Comparison of ENCODE assay signal across 16 cellular contexts in the genomic region with DNA sequence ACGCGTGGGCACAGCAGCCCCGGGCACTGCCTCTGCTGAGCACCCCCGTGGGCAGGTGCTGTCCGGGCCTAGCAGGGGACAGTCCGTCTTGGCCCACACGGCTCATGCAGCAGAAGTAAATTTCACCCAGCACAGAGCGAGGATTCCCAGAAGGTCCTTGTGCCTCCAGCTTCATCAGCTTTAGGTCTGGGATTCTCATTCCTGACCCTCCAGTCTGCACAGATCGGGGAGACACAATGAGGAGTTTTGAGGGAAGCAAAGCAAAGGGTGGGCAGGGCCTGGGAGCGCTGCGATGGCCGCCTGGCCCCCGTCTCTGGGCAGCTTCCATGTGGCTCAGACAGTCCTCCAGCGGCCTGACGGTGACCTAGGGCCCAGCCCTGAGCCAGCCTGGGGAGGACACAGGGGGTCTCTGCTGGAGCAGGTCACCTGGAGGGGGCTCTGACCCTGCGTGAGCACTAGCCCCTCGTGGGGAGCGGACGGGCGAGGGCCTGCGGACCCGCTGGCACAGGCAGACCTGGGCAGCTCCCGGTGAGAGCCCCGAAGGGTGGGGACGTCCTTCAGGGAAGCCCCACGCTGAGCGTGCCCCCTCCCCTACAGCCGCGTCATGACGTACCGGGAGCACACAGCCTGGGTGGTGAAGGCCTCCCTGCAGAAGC. TPM values are rescaled to one million over a fixed set of nuclear protein-coding genes. Genes with fewer than 3 reads are reported as not detected.
DNase-seq lines count a peak whose midpoint lies in the region; ATAC-seq and TF ChIP-seq lines count a peak whose summit lies in the region.
"Had no signal": no experiment of that assay in that cellular context is flagged by ENCODE, and none has a peak within 500 bp of the region (broad histone marks: within the 10 kb centered on the region; RNA-seq: fewer than 3 reads in every experiment).

No MANE protein-coding gene starts in this region.

- H3K4me3 ChIP-seq in right cardiac atrium (ENCODE audit: low read length) (no peak overlapping the region), ovary (no peak overlapping the region), vagina (no peak overlapping the region)
- H3K4me3 ChIP-seq: breast epithelium had no signal

- no peak for TF ChIP-seq EP300 in ovary (IDR thresholded peaks at IDR 0.05)

- peak; percentile 13 for DNase-seq in Right ventricle myocardium superior
- no peak for DNase-seq in left cardiac atrium
- peak in 1 of 3 donors; percentile 60 for DNase-seq in right cardiac atrium
- peak in 4 of 5 donors; percentile 17 to 41 (median 34) for DNase-seq in ovary
- no peak for DNase-seq in vagina (ENCODE audit: extremely low spot score in 2 of 2)
- DNase-seq: activated CD4-positive, alpha-beta T cell treated with anti-CD3 and anti-CD28 coated beads, Interleukin-2, amount 10 ng/mL, durations not matched to agents 7 days and 5 days; activated effector memory CD4-positive, alpha-beta T cell treated with anti-CD3 and anti-CD28 coated beads, Interleukin-2, amount 50 U/mL, for 16 hours; hippocampal formation; naive thymus-derived CD8-positive, alpha-beta T cell; NCI-H1436 treated with DMSO at 0.1 percent for 48 hours; SHP77 treated with DMSO at 0.1 percent for 48 hours; stimulated activated CD4-positive, alpha-beta T cell treated with anti-CD3 and anti-CD28 coated beads, Interleukin-4, amount 100 ng/mL, for 4 hours had no signal

- ATAC-seq in Right ventricle myocardium superior (ENCODE audit: poor library complexity) = no peak
- ATAC-seq in left cardiac atrium = no peak
- no peak for ATAC-seq in right cardiac atrium
- no peak for ATAC-seq in GM18502 (IDR thresholded peaks at IDR 0.05; ENCODE audit: poor library complexity, unreplicated experiment)
- no peak for ATAC-seq in GM21423 (IDR thresholded peaks at IDR 0.05; ENCODE audit: unreplicated experiment)
- no peak for ATAC-seq in HG02642 (IDR thresholded peaks at IDR 0.05; ENCODE audit: poor library complexity, unreplicated experiment)
- ATAC-seq: naive thymus-derived CD8-positive, alpha-beta T cell had no signal

- H3K27ac ChIP-seq in right cardiac atrium (ENCODE audit: low read length) = peak overlapping the region; percentile 72
- peak overlapping the region in 1 of 2 donors; percentile 70 for H3K27ac ChIP-seq in ovary
- H3K27ac ChIP-seq in vagina = peak overlapping the region; percentile 68

- H3K27me3 ChIP-seq in right cardiac atrium (ENCODE audit: control insufficient read depth, insufficient read depth) = no peaks in the 10 kb centered on the region
- no peaks in the 10 kb centered on the region for H3K27me3 ChIP-seq in ovary
- H3K27me3 ChIP-seq in vagina = no peaks in the 10 kb centered on the region
- H3K27me3 ChIP-seq: breast epithelium had no signal

- peaks cover 11% of the 10 kb centered on the region for H3K4me1 ChIP-seq in right cardiac atrium (ENCODE audit: control insufficient read depth, insufficient read depth, low read length)
- peaks cover 22% of the 10 kb centered on the region for H3K4me1 ChIP-seq in ovary (ENCODE audit: insufficient read depth)
- H3K4me1 ChIP-seq in vagina = peaks cover 19% of the 10 kb centered on the region

- no peak for TF ChIP-seq POLR2A in ovary (IDR thresholded peaks at IDR 0.05)
- TF ChIP-seq POLR2A in vagina (IDR thresholded peaks at IDR 0.05) = no peak

- WGBS in right cardiac atrium = 88% methylated on average over 31 of the region's 31 CpGs
- WGBS in ovary, 3 donors = 85 to 91% (median 91%) methylated on average over 31 of the region's 31 CpGs

- H3K36me3 ChIP-seq in ovary = no peaks in the 10 kb centered on the region
- H3K36me3 ChIP-seq in vagina = peaks cover 0 to 4% of the 10 kb centered on the region in 2 donors
- H3K36me3 ChIP-seq: breast epithelium had no signal

- H3K9me3 ChIP-seq in right cardiac atrium (ENCODE audit: control insufficient read depth, low read length) = no peaks in the 10 kb centered on the region
- no peaks in the 10 kb centered on the region for H3K9me3 ChIP-seq in ovary
- H3K9me3 ChIP-seq in vagina = no peaks in the 10 kb centered on the region
- H3K9me3 ChIP-seq: breast epithelium had no signal

- intact Hi-C loops in Right ventricle myocardium superior (cut with DNase I) (no loop called here), left cardiac atrium (cut with DNase I) (loop anchor here in 1 of 2 donors (10.0 kb wide), 1 partner anchor 86 kb away; no protein-coding TSS in a partner anchor), right cardiac atrium (cut with DNase I) (loop anchor here in 3 of 4 donors (5.0 to 10.0 kb wide), 2 partner anchors 86 to 89 kb away; no protein-coding TSS in a partner anchor), ovary (cut with DNase I) (no loop called here), vagina (cut with DNase I) (no loop called here)

- TF ChIP-seq CTCF in ovary (IDR thresholded peaks at IDR 0.05) = no peak
- TF ChIP-seq CTCF in vagina (IDR thresholded peaks at IDR 0.05) = no peak

RNA-seq across cellular contexts. Expression of gene CHMP6, which starts 30.7 kb away (rescaled TPM):
- total RNA-seq in Right ventricle myocardium superior (13.6 TPM), left cardiac atrium (10 to 100 TPM; 17.4 to 19.1 TPM), right cardiac atrium (10 to 100 TPM; 18.4 to 22.5 (median 19.7) TPM), ovary (10 to 100 TPM; 18.5 to 29.7 (median 26.5) TPM), vagina (31.7 TPM)
- polyA plus RNA-seq in right cardiac atrium (24.6 TPM), ovary (10 to 100 TPM; 25.6 to 27.5 TPM)

Comparison
In these comparisons a context has a peak if more than half of its experiments do, and no peak if none do; other contexts are left out.
1. DNase-seq: peak in Right ventricle myocardium superior (single experiment) and ovary (4 of 5); none in left cardiac atrium (single experiment) and vagina (0 of 2).
2. intact Hi-C loops: an anchor here in right cardiac atrium (5.0 to 10.0 kb wide); none called in Right ventricle myocardium superior, ovary and vagina.